17 cellular contexts compared by ENCODE assay signal in genomic region chr12:31259136-31259881, GRCh38.
A peak's percentile ranks its signal among the peaks of the same experiment; 100 is the strongest.
DNase-seq lines count a peak whose midpoint lies in the region; ATAC-seq and TF ChIP-seq lines count a peak whose summit lies in the region.
"Had no signal": no experiment of that assay in that cellular context is flagged by ENCODE, and none has a peak within 500 bp of the region (broad histone marks: within the 10 kb centered on the region; RNA-seq: fewer than 3 reads in every experiment).

No MANE protein-coding gene starts in this region.

- no peak overlapping the region for H2AFZ ChIP-seq in SK-N-SH (ENCODE audit: low read depth)
- H2AFZ ChIP-seq: GM23248 had no signal

- H3K9ac ChIP-seq in SK-N-SH, result no peak overlapping the region
- H3K9ac ChIP-seq: BLaER1, GM23248 had no signal

- POLR2A ChIA-PET in SK-N-SH (lab: Yijun Ruan, JAX), result interaction anchor here (1.3 kb wide), 1 partner anchor 13 kb away, joined by 3 read pairs; no protein-coding TSS in a partner anchor

- H3K27ac ChIP-seq in SK-N-SH (ENCODE audit: low read depth in 2 of 2, low read length in 1 of 2), result no peak overlapping the region
- H3K27ac ChIP-seq: BLaER1, GM23248, HL-60 had no signal

- no peak for DNase-seq in SK-N-SH
- peak; percentile 16 to 18 for DNase-seq in cardiac fibroblast (ENCODE audit: low read depth in 2 of 2)
- peak; percentile 39 for DNase-seq in fibroblast of the conjunctiva (ENCODE audit: low read depth)
- DNase-seq in NCI-H446 treated with DMSO at 0.1 percent for 48 hours (lab: John Stamatoyannopoulos, UW), result no peak
- no peak for DNase-seq in DMS79 (lab: John Stamatoyannopoulos, UW)
- DNase-seq: 8988T; AML-193; Caco-2; CD8-positive, alpha-beta memory T cell; GF-D8; GM23248; H9; KBM-7 had no signal

- CTCF ChIA-PET in SK-N-SH (lab: Yijun Ruan, JAX), result interaction anchor here (1.2 to 11.8 kb wide), 4 partner anchors 14 to 412 kb away, joined by 3 to 100 read pairs (median 4); no protein-coding TSS in a partner anchor

- no peaks in the 10 kb centered on the region for H3K79me2 ChIP-seq in SK-N-SH (ENCODE audit: insufficient read depth)

- TF ChIP-seq CTCF in SK-N-SH (IDR thresholded peaks at IDR 0.05), result no peak
- TF ChIP-seq CTCF in cardiac fibroblast (IDR thresholded peaks at IDR 0.05; ENCODE audit: low read depth, low read length), result no peak

- H3K36me3 ChIP-seq in SK-N-SH (replicated peaks in 1 of 2; ENCODE audit: control insufficient read depth in 1 of 2, insufficient read depth in 2 of 2, low read length in 1 of 2), result no peaks in the 10 kb centered on the region
- H3K36me3 ChIP-seq: BLaER1 had no signal

- no peaks in the 10 kb centered on the region for H3K9me3 ChIP-seq in SK-N-SH
- H3K9me3 ChIP-seq: BLaER1, Caco-2 had no signal

- H3K4me3 ChIP-seq in SK-N-SH (ENCODE audit: low read depth in 2 of 2, low read length in 1 of 2) (no peak overlapping the region), cardiac fibroblast (replicated peaks in 1 of 2; ENCODE audit: low read depth in 2 of 2, low read length in 2 of 2) (no peak overlapping the region)
- H3K4me3 ChIP-seq: BLaER1, GM23248 had no signal

- no peaks in the 10 kb centered on the region for H3F3A ChIP-seq in SK-N-SH (replicated peaks; ENCODE audit: insufficient read depth)

- no peaks in the 10 kb centered on the region for H3K4me1 ChIP-seq in SK-N-SH (ENCODE audit: control insufficient read depth in 1 of 2, insufficient read depth in 2 of 2, low read depth in 1 of 2, low read length in 1 of 2)
- H3K4me1 ChIP-seq: BLaER1, Caco-2 had no signal

- no peaks in the 10 kb centered on the region for H3K9me2 ChIP-seq in SK-N-SH

- no peaks in the 10 kb centered on the region for H3K27me3 ChIP-seq in SK-N-SH (ENCODE audit: insufficient read depth)
- H3K27me3 ChIP-seq: BLaER1 had no signal

- ATAC-seq in SK-N-SH treated with all-trans-retinoic acid at 6 μM for 48 hours (peak; percentile 64; the same call in 2 of the 3 replicates), HG03442 (IDR thresholded peaks at IDR 0.05; ENCODE audit: unreplicated experiment) (no peak)

- no peak for TF ChIP-seq RAD21 in SK-N-SH (IDR thresholded peaks at IDR 0.05; ENCODE audit: low read length)

- H3K4me2 ChIP-seq in SK-N-SH, result no peak overlapping the region
- H3K4me2 ChIP-seq: BLaER1 had no signal

- 88% methylated on average over 8 of the region's 8 CpGs for WGBS in SK-N-SH (ENCODE audit: low lambda C conversion rate)

- no peaks in the 10 kb centered on the region for H4K20me1 ChIP-seq in SK-N-SH (ENCODE audit: insufficient read depth)
- H4K20me1 ChIP-seq: BLaER1 had no signal

- TF ChIP-seq EP300 in SK-N-SH (IDR thresholded peaks at IDR 0.05; ENCODE audit: borderline replicate concordance in 1 of 2, low read depth in 1 of 2, low read length in 1 of 2), result no peak

TF ChIP-seq in SK-N-SH treated with all-trans-retinoic acid at 6 μM for 48 hours, 23 proteins besides CTCF, POLR2A, EP300 and RAD21:
- no peak for TF ChIP-seq ZNF8 (CRISPR knock-in tag; IDR thresholded peaks at IDR 0.05)
- no peak for TF ChIP-seq ZC3H10 (CRISPR knock-in tag; IDR thresholded peaks at IDR 0.05)
- no peak for TF ChIP-seq ESRRG (CRISPR knock-in tag; IDR thresholded peaks at IDR 0.05)
- TF ChIP-seq SNAI2 (CRISPR knock-in tag; IDR thresholded peaks at IDR 0.05), result no peak
- no peak for TF ChIP-seq TOX (CRISPR knock-in tag; IDR thresholded peaks at IDR 0.05; ENCODE audit: borderline replicate concordance)
- no peak for TF ChIP-seq PATZ1 (CRISPR knock-in tag; IDR thresholded peaks at IDR 0.05; ENCODE audit: borderline replicate concordance)
- no peak for TF ChIP-seq ZNF565 (CRISPR knock-in tag; conservative IDR thresholded peaks at IDR 0.05; ENCODE audit: low read depth)
- TF ChIP-seq BACH2 (CRISPR knock-in tag; IDR thresholded peaks at IDR 0.05; ENCODE audit: borderline replicate concordance), result no peak
- TF ChIP-seq CSRNP3 (CRISPR knock-in tag; IDR thresholded peaks at IDR 0.05), result no peak

TF ChIP-seq in SK-N-SH, 30 proteins besides CTCF, POLR2A, EP300 and RAD21:
- TF ChIP-seq GATA2 (CRISPR knock-in tag; IDR thresholded peaks at IDR 0.05), result no peak
- TF ChIP-seq RCOR1 (IDR thresholded peaks at IDR 0.05; ENCODE audit: low read length), result no peak
- TF ChIP-seq PBX3 (IDR thresholded peaks at IDR 0.05), result no peak
- no peak for TF ChIP-seq FOXJ3 (CRISPR knock-in tag; IDR thresholded peaks at IDR 0.05)
- TF ChIP-seq JUND (IDR thresholded peaks at IDR 0.05), result no peak
- no peak for TF ChIP-seq RXRA (IDR thresholded peaks at IDR 0.05; ENCODE audit: borderline replicate concordance, low read depth)
- TF ChIP-seq, protein P1, sequence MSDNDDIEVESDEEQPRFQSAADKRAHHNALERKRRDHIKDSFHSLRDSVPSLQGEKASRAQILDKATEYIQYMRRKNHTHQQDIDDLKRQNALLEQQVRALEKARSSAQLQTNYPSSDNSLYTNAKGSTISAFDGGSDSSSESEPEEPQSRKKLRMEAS (IDR thresholded peaks at IDR 0.05; ENCODE audit: low read depth), result no peak
- no peak for TF ChIP-seq EZH2phosphoT487 (IDR thresholded peaks at IDR 0.05; ENCODE audit: borderline replicate concordance, low read depth)
- TF ChIP-seq REST (IDR thresholded peaks at IDR 0.05; ENCODE audit: low read depth, low read length), result no peak
- TF ChIP-seq NRF1 (IDR thresholded peaks at IDR 0.05; ENCODE audit: low read depth, low read length), result no peak
- no peak for TF ChIP-seq FOXM1 (IDR thresholded peaks at IDR 0.05; ENCODE audit: low read depth)
- TF ChIP-seq CHD2 (IDR thresholded peaks at IDR 0.05; ENCODE audit: low read length, partially characterized antibody), result no peak

Comparison
In these comparisons a context has a peak if more than half of its experiments do, and no peak if none do; other contexts are left out.
1. DNase-seq: peak in cardiac fibroblast (2 of 2) and fibroblast of the conjunctiva (single experiment); none in SK-N-SH (single experiment), NCI-H446 treated with DMSO at 0.1 percent for 48 hours (single experiment) and DMS79 (single experiment).